Comparison of ENCODE assay signal across 9 cellular contexts in the genomic region with DNA sequence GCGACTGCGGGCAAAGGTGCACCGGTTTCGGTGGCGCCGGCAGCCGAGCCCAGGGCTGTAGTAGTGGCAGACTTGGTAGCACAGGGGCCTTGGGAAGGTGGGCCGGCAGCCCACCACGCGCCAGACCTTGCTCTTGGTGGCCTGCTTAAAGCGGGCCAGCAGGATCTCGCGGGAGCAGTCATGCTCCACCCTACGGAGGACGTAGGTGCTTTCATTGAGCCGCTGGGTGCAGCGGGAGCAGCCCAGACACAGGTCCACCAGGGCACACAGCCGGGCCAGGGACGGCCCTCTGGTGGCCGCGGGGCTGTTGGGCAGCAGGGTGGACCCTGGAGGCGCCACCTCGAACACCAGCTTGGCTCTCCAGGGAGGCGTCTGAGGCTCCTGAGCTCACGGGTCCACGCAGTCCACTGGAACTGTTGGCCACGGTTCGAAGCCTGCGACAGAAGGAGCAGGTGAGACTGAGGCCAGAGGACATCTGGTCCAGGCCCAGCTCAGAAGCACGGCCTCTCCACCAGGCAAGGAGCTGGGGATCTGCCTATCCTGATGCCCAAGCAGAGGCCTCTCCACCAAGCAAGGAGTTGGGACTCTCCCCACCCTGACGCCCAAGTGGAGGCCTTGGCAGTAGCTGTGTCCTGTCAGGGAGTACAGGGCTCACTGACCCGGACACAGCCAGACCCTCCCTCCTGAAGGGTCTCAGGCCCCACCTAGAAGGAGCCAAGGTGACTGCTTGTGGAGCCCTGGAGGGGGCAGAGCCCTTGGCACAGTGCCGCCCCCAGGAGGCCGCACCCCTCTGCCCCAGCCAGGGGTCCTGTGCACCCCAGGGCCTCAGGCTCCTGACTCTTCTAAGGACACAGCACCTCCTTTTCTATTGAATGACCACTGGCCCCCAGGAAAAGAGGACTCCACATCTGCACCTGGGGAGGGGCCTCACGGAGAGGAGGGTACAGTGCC. TPM values are rescaled to one million over a fixed set of nuclear protein-coding genes. Genes with fewer than 3 reads are reported as not detected.
DNase-seq lines count a peak whose midpoint lies in the region; ATAC-seq and TF ChIP-seq lines count a peak whose summit lies in the region.
"Had no signal": no experiment of that assay in that cellular context is flagged by ENCODE, and none has a peak within 500 bp of the region (broad histone marks: within the 10 kb centered on the region; RNA-seq: fewer than 3 reads in every experiment).

No MANE protein-coding gene starts in this region.

- H3K4me3 Mint-ChIP-seq in activated CD8-positive, alpha-beta memory T cell treated with anti-CD3 and anti-CD28 coated beads, Interleukin-2, amount 10 ng/mL, durations not matched to agents 7 days and 5 days = peak overlapping the region; percentile 83
- H3K4me3 Mint-ChIP-seq in activated naive CD8-positive, alpha-beta T cell = peak overlapping the region; percentile 73

- peaks cover 3% of the 10 kb centered on the region for H3K36me3 Mint-ChIP-seq in activated CD8-positive, alpha-beta memory T cell treated with anti-CD3 and anti-CD28 coated beads, Interleukin-2, amount 10 ng/mL, durations not matched to agents 7 days and 5 days
- no peaks in the 10 kb centered on the region for H3K36me3 Mint-ChIP-seq in activated naive CD8-positive, alpha-beta T cell
- H3K36me3 Mint-ChIP-seq: activated naive CD4-positive, alpha-beta T cell treated with anti-CD3 and anti-CD28 coated beads, Interleukin-2, amount 50 U/mL, for 72 hours had no signal

- H3K27me3 ChIP-seq in kidney epithelial cell (ENCODE audit: control insufficient read depth, insufficient read depth, low read length) = peaks cover 2% of the 10 kb centered on the region
- H3K27me3 ChIP-seq in thyroid gland = no peaks in the 10 kb centered on the region

- H3K36me3 ChIP-seq in kidney epithelial cell (ENCODE audit: control insufficient read depth, insufficient read depth, low read length) (no peaks in the 10 kb centered on the region), thyroid gland (no peaks in the 10 kb centered on the region)

- H3K4me1 Mint-ChIP-seq in activated CD8-positive, alpha-beta memory T cell treated with anti-CD3 and anti-CD28 coated beads, Interleukin-2, amount 10 ng/mL, durations not matched to agents 7 days and 5 days = peaks cover 21% of the 10 kb centered on the region
- peaks cover 11% of the 10 kb centered on the region for H3K4me1 Mint-ChIP-seq in activated naive CD8-positive, alpha-beta T cell (ENCODE audit: low read depth)

- intact Hi-C loops in thyroid gland (cut with DNase I) = loop anchor here (10.0 kb wide), 1 partner anchor 72 kb away; no protein-coding TSS in a partner anchor

- H3K4me1 ChIP-seq in thyroid gland = peaks cover 10 to 30% of the 10 kb centered on the region in 2 donors

- no peaks in the 10 kb centered on the region for H3K9me3 Mint-ChIP-seq in activated CD8-positive, alpha-beta memory T cell treated with anti-CD3 and anti-CD28 coated beads, Interleukin-2, amount 10 ng/mL, durations not matched to agents 7 days and 5 days (ENCODE audit: low read depth)
- no peaks in the 10 kb centered on the region for H3K9me3 Mint-ChIP-seq in activated naive CD8-positive, alpha-beta T cell (ENCODE audit: low read depth)
- H3K9me3 Mint-ChIP-seq: activated naive CD4-positive, alpha-beta T cell treated with anti-CD3 and anti-CD28 coated beads, Interleukin-2, amount 50 U/mL, for 72 hours had no signal

- peak overlapping the region in 1 of 3 donors; percentile 72 for H3K27ac ChIP-seq in thyroid gland

- CTCF ChIA-PET in activated CD8-positive, alpha-beta memory T cell treated with anti-CD3 and anti-CD28 coated beads, Interleukin-2, amount 10 ng/mL, durations not matched to agents 7 days and 5 days (lab: Charles Lee) = interaction anchor here (1.4 to 2.2 kb wide), 4 partner anchors 36 to 85 kb away, joined by 4 to 16 read pairs (median 6); partner anchors contain the start of genes PTK6 and RTEL1

- DNase-seq in activated CD8-positive, alpha-beta memory T cell treated with anti-CD3 and anti-CD28 coated beads, Interleukin-2, amount 10 ng/mL, durations not matched to agents 7 days and 5 days = no peak
- DNase-seq in activated CD8-positive, alpha-beta memory T cell treated with anti-CD3 and anti-CD28 coated beads for 24 hours = no peak
- no peak for DNase-seq in kidney epithelial cell (ENCODE audit: low read depth)
- no peak for DNase-seq in thyroid gland
- no peak for DNase-seq in NCI-H187 treated with DMSO at 0.1 percent for 48 hours (lab: John Stamatoyannopoulos, UW)
- no peak for DNase-seq in midbrain (lab: John Stamatoyannopoulos, UW)
- DNase-seq in NCI-H146 (lab: John Stamatoyannopoulos, UW) = no peak

- H3K9me3 ChIP-seq in thyroid gland = no peaks in the 10 kb centered on the region

- no peak for TF ChIP-seq POLR2A in thyroid gland (IDR thresholded peaks at IDR 0.05)

- peak; percentile 15 for TF ChIP-seq CTCF in kidney epithelial cell (IDR thresholded peaks at IDR 0.05; ENCODE audit: insufficient read depth, low read length, poor library complexity, severe bottlenecking)
- no peak for TF ChIP-seq CTCF in thyroid gland (IDR thresholded peaks at IDR 0.05)

- peak; percentile 17 for ATAC-seq in activated CD8-positive, alpha-beta memory T cell treated with anti-CD3 and anti-CD28 coated beads, Interleukin-2, amount 10 ng/mL, durations not matched to agents 7 days and 5 days

- H3K27me3 Mint-ChIP-seq in activated CD8-positive, alpha-beta memory T cell treated with anti-CD3 and anti-CD28 coated beads, Interleukin-2, amount 10 ng/mL, durations not matched to agents 7 days and 5 days = peaks cover 25% of the 10 kb centered on the region
- H3K27me3 Mint-ChIP-seq in activated naive CD8-positive, alpha-beta T cell = no peaks in the 10 kb centered on the region

- 62 to 75% methylated on average over 7 to 15 of the region's 35 CpGs for WGBS in thyroid gland, 2 donors

- peak overlapping the region; percentile 71 for H3K4me3 ChIP-seq in kidney epithelial cell (ENCODE audit: low read depth, low read length)
- H3K4me3 ChIP-seq in thyroid gland (replicated peaks in 1 of 3) = peak overlapping the region in 2 of 3 donors; percentile 50 to 83

- H3K27ac Mint-ChIP-seq in activated CD8-positive, alpha-beta memory T cell treated with anti-CD3 and anti-CD28 coated beads, Interleukin-2, amount 10 ng/mL, durations not matched to agents 7 days and 5 days = peak overlapping the region; percentile 89
- no peak overlapping the region for H3K27ac Mint-ChIP-seq in activated naive CD8-positive, alpha-beta T cell

RNA-seq across cellular contexts. Expression of gene HELZ2, which starts 1.0 kb away (rescaled TPM):
- total RNA-seq in activated CD8-positive, alpha-beta memory T cell treated with anti-CD3 and anti-CD28 coated beads, Interleukin-2, amount 10 ng/mL, durations not matched to agents 7 days and 5 days = 100 to 1,000 TPM; 139 to 285 TPM
- total RNA-seq in kidney epithelial cell (69.2 and 85.2 TPM in 2 replicates), thyroid gland (10 to 100 TPM; 24.3 to 45.5 (median 36.0) TPM)

RNA-seq across cellular contexts. Expression of gene FNDC11, which starts 19.1 kb away (rescaled TPM):
- under 1 TPM; 0.14 to 0.35 TPM for total RNA-seq in activated CD8-positive, alpha-beta memory T cell treated with anti-CD3 and anti-CD28 coated beads, Interleukin-2, amount 10 ng/mL, durations not matched to agents 7 days and 5 days
- total RNA-seq in kidney epithelial cell (0.68 and 1.1 TPM in 2 replicates), thyroid gland (under 1 TPM in 3 of 4 donors, not detected in 1; 0.39 to 0.89 (median 0.40) TPM)

RNA-seq across cellular contexts. Expression of gene SRMS, which starts 25.5 kb away (rescaled TPM):
- total RNA-seq in activated CD8-positive, alpha-beta memory T cell treated with anti-CD3 and anti-CD28 coated beads, Interleukin-2, amount 10 ng/mL, durations not matched to agents 7 days and 5 days = not detected
- 0.48 TPM in 1 of 2 replicates, not detected in the other for total RNA-seq in kidney epithelial cell
- total RNA-seq in thyroid gland = not detected
- total RNA-seq: activated naive CD4-positive, alpha-beta T cell treated with anti-CD3 and anti-CD28 coated beads, Interleukin-2, amount 50 U/mL, for 72 hours had no signal

RNA-seq across cellular contexts. Expression of gene PTK6, which starts 35.9 kb away (rescaled TPM):
- total RNA-seq in activated CD8-positive, alpha-beta memory T cell treated with anti-CD3 and anti-CD28 coated beads, Interleukin-2, amount 10 ng/mL, durations not matched to agents 7 days and 5 days = under 1 TPM; 0.21 to 0.53 TPM
- total RNA-seq in kidney epithelial cell = 0.33 and 0.55 TPM in 2 replicates
- under 1 TPM in 1 of 4 donors, not detected in 3; 0.11 TPM for total RNA-seq in thyroid gland

RNA-seq across cellular contexts. Expression of gene PPDPF, which starts 52.5 kb away (rescaled TPM):
- total RNA-seq in activated CD8-positive, alpha-beta memory T cell treated with anti-CD3 and anti-CD28 coated beads, Interleukin-2, amount 10 ng/mL, durations not matched to agents 7 days and 5 days = 100 to 1,000 TPM; 138 to 237 TPM
- total RNA-seq in kidney epithelial cell = 114 and 211 TPM in 2 replicates
- total RNA-seq in thyroid gland = 100 to 1,000 TPM in 3 of 4 donors, 10 to 100 TPM in 1; 82.0 to 226 (median 146) TPM
